In the genomic region with DNA sequence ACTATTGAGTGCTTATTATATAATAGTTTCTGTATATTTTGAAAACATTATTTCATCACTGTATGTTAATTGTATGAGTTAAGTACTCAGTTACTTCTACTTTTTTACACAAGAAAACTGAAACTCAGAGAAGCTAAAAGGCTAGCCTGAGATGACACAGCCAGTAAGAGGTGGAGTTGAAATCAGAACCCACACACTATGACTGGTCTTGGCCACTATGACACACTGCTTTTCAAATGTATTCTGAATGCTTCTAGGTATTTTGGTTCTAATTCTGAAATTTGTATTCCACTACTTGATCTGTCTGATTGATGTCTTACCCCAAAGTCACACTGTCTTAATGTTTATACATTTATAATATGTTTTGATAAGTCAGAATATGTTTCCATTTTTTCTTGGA, we compare ENCODE assay signal across 15 cellular contexts.
A peak's percentile ranks its signal among the peaks of the same experiment; 100 is the strongest.
DNase-seq lines count a peak whose midpoint lies in the region; ATAC-seq and TF ChIP-seq lines count a peak whose summit lies in the region.
"Had no signal": no experiment of that assay in that cellular context is flagged by ENCODE, and none has a peak within 500 bp of the region (broad histone marks: within the 10 kb centered on the region; RNA-seq: fewer than 3 reads in every experiment).

No MANE protein-coding gene starts in this region.

- H2AFZ ChIP-seq in GM23248, result no peak overlapping the region
- no peak overlapping the region for H2AFZ ChIP-seq in fibroblast of lung (ENCODE audit: low read length)

- H3K9ac ChIP-seq in GM23248 (no peak overlapping the region), fibroblast of lung (ENCODE audit: insufficient read depth, low read length) (no peak overlapping the region)

- no peak overlapping the region for H3K4me3 Mint-ChIP-seq in type B pancreatic cell
- H3K4me3 Mint-ChIP-seq: mesothelial cell of epicardium had no signal

- H3K4me1 ChIP-seq in GM23248 (ENCODE audit: insufficient read depth), result no peaks in the 10 kb centered on the region
- H3K4me1 ChIP-seq in fibroblast of lung (ENCODE audit: control insufficient read depth, extremely low read depth, insufficient read depth, low read length), result no peaks in the 10 kb centered on the region

- ATAC-seq in GM18499 (IDR thresholded peaks at IDR 0.05; ENCODE audit: insufficient read depth, unreplicated experiment) (peak; percentile 58), HG03565 (IDR thresholded peaks at IDR 0.05; ENCODE audit: unreplicated experiment) (peak; percentile 77)

- peaks cover 6% of the 10 kb centered on the region for H3K9me3 Mint-ChIP-seq in type B pancreatic cell

- H4K20me1 ChIP-seq in GM23248 (ENCODE audit: insufficient read depth) (no peaks in the 10 kb centered on the region), fibroblast of lung (ENCODE audit: control insufficient read depth, extremely low read depth, insufficient read depth, low read length) (no peaks in the 10 kb centered on the region)

- no peaks in the 10 kb centered on the region for H3K36me3 Mint-ChIP-seq in type B pancreatic cell
- H3K36me3 Mint-ChIP-seq: mesothelial cell of epicardium had no signal

- in situ Hi-C loops in GM23248 (cut with MboI), result no loop called here

- H3K9me3 ChIP-seq in GM23248 (ENCODE audit: low read depth) (no peaks in the 10 kb centered on the region), fibroblast of lung (ENCODE audit: control insufficient read depth, insufficient read depth, low read depth, low read length) (no peaks in the 10 kb centered on the region)
- H3K9me3 ChIP-seq: BE2C had no signal

- no peaks in the 10 kb centered on the region for H3K9me2 ChIP-seq in GM23248 (ENCODE audit: insufficient read depth)

- H3K79me2 ChIP-seq in GM23248 (ENCODE audit: insufficient read depth), result no peaks in the 10 kb centered on the region
- H3K79me2 ChIP-seq in fibroblast of lung (ENCODE audit: control insufficient read depth, insufficient read depth, low read length), result no peaks in the 10 kb centered on the region

- H3F3A ChIP-seq in GM23248 (ENCODE audit: insufficient read depth), result no peaks in the 10 kb centered on the region

- DNase-seq in GM23248 (peak; percentile 48), fibroblast of lung (ENCODE audit: low read depth in 2 of 2) (peak; percentile 4 to 8), NCI-H2081 treated with DMSO at 0.1 percent for 48 hours (lab: John Stamatoyannopoulos, UW) (no peak), substantia nigra (lab: John Stamatoyannopoulos, UW) (no peak), type B pancreatic cell (ENCODE audit: extremely low spot score, unreplicated experiment) (no peak), cerebellar cortex (ENCODE audit: low spot score) (no peak)
- DNase-seq: activated CD4-positive, alpha-beta T cell treated with anti-CD3 and anti-CD28 coated beads, Interleukin-2, amount 50 U/mL, for 48 hours; activated gamma-delta T cell; BE2C; DMS79; RPMI8226; stimulated activated CD4-positive, alpha-beta T cell treated with anti-CD3 and anti-CD28 coated beads, Interleukin-2, amount 100 ng/mL, for 24 hours had no signal

- H3K27ac Mint-ChIP-seq in type B pancreatic cell, result no peak overlapping the region
- H3K27ac Mint-ChIP-seq: mesothelial cell of epicardium had no signal

- no peak overlapping the region for H3K4me3 ChIP-seq in GM23248
- no peak overlapping the region for H3K4me3 ChIP-seq in fibroblast of lung (replicated peaks in 1 of 4; ENCODE audit: control extremely low read depth in 1 of 4, insufficient read depth in 1 of 4, low read depth in 3 of 4, low read length in 4 of 4)

- H3K4me1 Mint-ChIP-seq in type B pancreatic cell (ENCODE audit: unreplicated experiment), result peaks cover 4% of the 10 kb centered on the region

- peaks cover 4% of the 10 kb centered on the region; the same call in 1 of the 2 replicates for H3K27me3 ChIP-seq in GM23248 (replicated peaks; ENCODE audit: insufficient read depth)
- no peaks in the 10 kb centered on the region for H3K27me3 ChIP-seq in fibroblast of lung (ENCODE audit: control insufficient read depth, insufficient read depth, low read length)
- H3K27me3 ChIP-seq: BE2C had no signal

- TF ChIP-seq CTCF in fibroblast of lung (conservative IDR thresholded peaks at IDR 0.05 in 1 of 2, IDR thresholded peaks at IDR 0.05 in 1 of 2; ENCODE audit: low read depth in 1 of 2, low read length in 2 of 2), result no peak
- TF ChIP-seq CTCF in type B pancreatic cell (conservative IDR thresholded peaks at IDR 0.05), result no peak

- H3K27ac ChIP-seq in GM23248, result no peak overlapping the region
- no peak overlapping the region for H3K27ac ChIP-seq in fibroblast of lung (ENCODE audit: insufficient read depth, low read length)
- H3K27ac ChIP-seq in substantia nigra (ENCODE audit: low read depth, low read length, poor library complexity, severe bottlenecking), result no peak overlapping the region

- H3K36me3 ChIP-seq in GM23248 (ENCODE audit: low read depth), result no peaks in the 10 kb centered on the region
- no peaks in the 10 kb centered on the region for H3K36me3 ChIP-seq in fibroblast of lung (ENCODE audit: control insufficient read depth, insufficient read depth, low read length)
- H3K36me3 ChIP-seq: BE2C had no signal

- no peaks in the 10 kb centered on the region for H3K27me3 Mint-ChIP-seq in type B pancreatic cell

- H3K4me2 ChIP-seq in GM23248 (ENCODE audit: unreplicated experiment) (no peak overlapping the region), fibroblast of lung (ENCODE audit: extremely low read depth, insufficient read depth, low read length) (no peak overlapping the region)

Comparison
In these comparisons a context has a peak if more than half of its experiments do, and no peak if none do; other contexts are left out.
1. DNase-seq: peak in GM23248 (single experiment) and fibroblast of lung (2 of 2); none in NCI-H2081 treated with DMSO at 0.1 percent for 48 hours (single experiment), substantia nigra (0 of 49), type B pancreatic cell (single experiment) and cerebellar cortex (single experiment).